2 cellular contexts compared by ENCODE assay signal in the genomic region with DNA sequence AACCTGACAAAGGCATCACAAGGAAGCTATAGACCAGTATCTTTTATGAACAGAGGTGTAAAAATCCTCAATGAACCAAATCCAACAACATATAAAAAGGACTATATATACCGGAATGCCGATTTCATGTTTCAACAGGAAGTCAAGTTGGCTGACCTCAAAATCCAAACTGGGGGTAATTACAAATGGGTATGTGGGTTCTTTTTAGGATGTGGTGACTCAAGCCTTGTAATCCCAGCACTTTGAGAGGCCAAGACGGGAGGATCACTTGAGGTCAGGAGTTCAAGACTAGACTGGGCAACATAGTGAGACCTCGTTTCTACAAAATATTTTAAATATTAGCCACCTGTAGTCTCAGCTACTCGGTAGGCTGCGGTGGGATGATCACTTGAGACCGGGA.
TF ChIP-seq lines count a peak whose summit lies in the region.

No MANE protein-coding gene starts in this region.

TF ChIP-seq in GM23338, 12 proteins besides CTCF, POLR2A, EP300 and RAD21 (continues in another document):
- TF ChIP-seq, protein P1, sequence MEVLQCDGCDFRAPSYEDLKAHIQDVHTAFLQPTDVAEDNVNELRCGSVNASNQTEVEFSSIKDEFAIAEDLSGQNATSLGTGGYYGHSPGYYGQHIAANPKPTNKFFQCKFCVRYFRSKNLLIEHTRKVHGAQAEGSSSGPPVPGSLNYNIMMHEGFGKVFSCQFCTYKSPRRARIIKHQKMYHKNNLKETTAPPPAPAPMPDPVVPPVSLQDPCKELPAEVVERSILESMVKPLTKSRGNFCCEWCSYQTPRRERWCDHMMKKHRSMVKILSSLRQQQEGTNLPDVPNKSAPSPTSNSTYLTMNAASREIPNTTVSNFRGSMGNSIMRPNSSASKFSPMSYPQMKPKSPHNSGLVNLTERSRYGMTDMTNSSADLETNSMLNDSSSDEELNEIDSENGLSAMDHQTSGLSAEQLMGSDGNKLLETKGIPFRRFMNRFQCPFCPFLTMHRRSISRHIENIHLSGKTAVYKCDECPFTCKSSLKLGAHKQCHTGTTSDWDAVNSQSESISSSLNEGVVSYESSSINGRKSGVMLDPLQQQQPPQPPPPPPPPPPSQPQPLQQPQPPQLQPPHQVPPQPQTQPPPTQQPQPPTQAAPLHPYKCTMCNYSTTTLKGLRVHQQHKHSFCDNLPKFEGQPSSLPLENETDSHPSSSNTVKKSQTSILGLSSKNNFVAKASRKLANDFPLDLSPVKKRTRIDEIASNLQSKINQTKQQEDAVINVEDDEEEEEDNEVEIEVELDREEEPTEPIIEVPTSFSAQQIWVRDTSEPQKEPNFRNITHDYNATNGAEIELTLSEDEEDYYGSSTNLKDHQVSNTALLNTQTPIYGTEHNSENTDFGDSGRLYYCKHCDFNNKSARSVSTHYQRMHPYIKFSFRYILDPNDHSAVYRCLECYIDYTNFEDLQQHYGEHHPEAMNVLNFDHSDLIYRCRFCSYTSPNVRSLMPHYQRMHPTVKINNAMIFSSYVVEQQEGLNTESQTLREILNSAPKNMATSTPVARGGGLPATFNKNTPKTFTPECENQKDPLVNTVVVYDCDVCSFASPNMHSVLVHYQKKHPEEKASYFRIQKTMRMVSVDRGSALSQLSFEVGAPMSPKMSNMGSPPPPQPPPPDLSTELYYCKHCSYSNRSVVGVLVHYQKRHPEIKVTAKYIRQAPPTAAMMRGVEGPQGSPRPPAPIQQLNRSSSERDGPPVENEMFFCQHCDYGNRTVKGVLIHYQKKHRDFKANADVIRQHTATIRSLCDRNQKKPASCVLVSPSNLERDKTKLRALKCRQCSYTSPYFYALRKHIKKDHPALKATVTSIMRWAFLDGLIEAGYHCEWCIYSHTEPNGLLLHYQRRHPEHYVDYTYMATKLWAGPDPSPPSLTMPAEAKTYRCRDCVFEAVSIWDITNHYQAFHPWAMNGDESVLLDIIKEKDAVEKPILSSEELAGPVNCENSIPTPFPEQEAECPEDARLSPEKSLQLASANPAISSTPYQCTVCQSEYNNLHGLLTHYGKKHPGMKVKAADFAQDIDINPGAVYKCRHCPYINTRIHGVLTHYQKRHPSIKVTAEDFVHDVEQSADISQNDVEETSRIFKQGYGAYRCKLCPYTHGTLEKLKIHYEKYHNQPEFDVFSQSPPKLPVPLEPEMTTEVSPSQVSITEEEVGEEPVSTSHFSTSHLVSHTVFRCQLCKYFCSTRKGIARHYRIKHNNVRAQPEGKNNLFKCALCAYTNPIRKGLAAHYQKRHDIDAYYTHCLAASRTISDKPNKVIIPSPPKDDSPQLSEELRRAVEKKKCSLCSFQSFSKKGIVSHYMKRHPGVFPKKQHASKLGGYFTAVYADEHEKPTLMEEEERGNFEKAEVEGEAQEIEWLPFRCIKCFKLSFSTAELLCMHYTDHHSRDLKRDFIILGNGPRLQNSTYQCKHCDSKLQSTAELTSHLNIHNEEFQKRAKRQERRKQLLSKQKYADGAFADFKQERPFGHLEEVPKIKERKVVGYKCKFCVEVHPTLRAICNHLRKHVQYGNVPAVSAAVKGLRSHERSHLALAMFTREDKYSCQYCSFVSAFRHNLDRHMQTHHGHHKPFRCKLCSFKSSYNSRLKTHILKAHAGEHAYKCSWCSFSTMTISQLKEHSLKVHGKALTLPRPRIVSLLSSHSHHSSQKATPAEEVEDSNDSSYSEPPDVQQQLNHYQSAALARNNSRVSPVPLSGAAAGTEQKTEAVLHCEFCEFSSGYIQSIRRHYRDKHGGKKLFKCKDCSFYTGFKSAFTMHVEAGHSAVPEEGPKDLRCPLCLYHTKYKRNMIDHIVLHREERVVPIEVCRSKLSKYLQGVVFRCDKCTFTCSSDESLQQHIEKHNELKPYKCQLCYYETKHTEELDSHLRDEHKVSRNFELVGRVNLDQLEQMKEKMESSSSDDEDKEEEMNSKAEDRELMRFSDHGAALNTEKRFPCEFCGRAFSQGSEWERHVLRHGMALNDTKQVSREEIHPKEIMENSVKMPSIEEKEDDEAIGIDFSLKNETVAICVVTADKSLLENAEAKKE (CRISPR knock-in tag; IDR thresholded peaks at IDR 0.05): no peak
- TF ChIP-seq JUNB (IDR thresholded peaks at IDR 0.05; ENCODE audit: unreplicated experiment) (no peak), POLR2AphosphoS5 (IDR thresholded peaks at IDR 0.05; ENCODE audit: low read depth) (no peak), REST (IDR thresholded peaks at IDR 0.05; ENCODE audit: unreplicated experiment) (no peak), EZH2 (IDR thresholded peaks at IDR 0.05; ENCODE audit: low read depth, unreplicated experiment) (no peak), EZH2phosphoT487 (IDR thresholded peaks at IDR 0.05; ENCODE audit: unreplicated experiment) (no peak), STAT1 (IDR thresholded peaks at IDR 0.05; ENCODE audit: unreplicated experiment) (no peak), CREB1 (CRISPR knock-in tag; IDR thresholded peaks at IDR 0.05; ENCODE audit: low read depth) (no peak), ZNF114 (CRISPR knock-in tag; IDR thresholded peaks at IDR 0.05) (no peak)
- TF ChIP-seq, protein P2, sequence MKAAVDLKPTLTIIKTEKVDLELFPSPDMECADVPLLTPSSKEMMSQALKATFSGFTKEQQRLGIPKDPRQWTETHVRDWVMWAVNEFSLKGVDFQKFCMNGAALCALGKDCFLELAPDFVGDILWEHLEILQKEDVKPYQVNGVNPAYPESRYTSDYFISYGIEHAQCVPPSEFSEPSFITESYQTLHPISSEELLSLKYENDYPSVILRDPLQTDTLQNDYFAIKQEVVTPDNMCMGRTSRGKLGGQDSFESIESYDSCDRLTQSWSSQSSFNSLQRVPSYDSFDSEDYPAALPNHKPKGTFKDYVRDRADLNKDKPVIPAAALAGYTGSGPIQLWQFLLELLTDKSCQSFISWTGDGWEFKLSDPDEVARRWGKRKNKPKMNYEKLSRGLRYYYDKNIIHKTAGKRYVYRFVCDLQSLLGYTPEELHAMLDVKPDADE (IDR thresholded peaks at IDR 0.05): no peak

TF ChIP-seq in endothelial cell of umbilical vein, 7 proteins besides CTCF, POLR2A, EP300 and RAD21:
- TF ChIP-seq FOS (IDR thresholded peaks at IDR 0.05; ENCODE audit: borderline replicate concordance, insufficient read depth, low read length): peak; percentile 53
- TF ChIP-seq POLR2AphosphoS5 (IDR thresholded peaks at IDR 0.05; ENCODE audit: insufficient read depth, low read depth, low read length): peak; percentile 53
- TF ChIP-seq GATA2 (IDR thresholded peaks at IDR 0.05; ENCODE audit: insufficient read depth, insufficient read length, low read depth, low read length): peak; percentile 23
- TF ChIP-seq, protein P3, sequence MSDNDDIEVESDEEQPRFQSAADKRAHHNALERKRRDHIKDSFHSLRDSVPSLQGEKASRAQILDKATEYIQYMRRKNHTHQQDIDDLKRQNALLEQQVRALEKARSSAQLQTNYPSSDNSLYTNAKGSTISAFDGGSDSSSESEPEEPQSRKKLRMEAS (IDR thresholded peaks at IDR 0.05; ENCODE audit: insufficient read depth, insufficient read length): no peak
- TF ChIP-seq MYC (IDR thresholded peaks at IDR 0.05; ENCODE audit: low read depth, low read length): no peak
- no peak for TF ChIP-seq JUN (IDR thresholded peaks at IDR 0.05; ENCODE audit: borderline replicate concordance, insufficient read depth, insufficient read length, low read depth)
- no peak for TF ChIP-seq EZH2 (IDR thresholded peaks at IDR 0.05; ENCODE audit: borderline replicate concordance, low read depth, low read length, severe bottlenecking)
